15 cellular contexts compared by ENCODE assay signal in genomic region chr2:140891614-140892212, GRCh38.
DNase-seq lines count a peak whose midpoint lies in the region; ATAC-seq, FAIRE-seq and TF ChIP-seq lines count a peak whose summit lies in the region.
"Had no signal": no experiment of that assay in that cellular context is flagged by ENCODE, and none has a peak within 500 bp of the region (broad histone marks: within the 10 kb centered on the region; RNA-seq: fewer than 3 reads in every experiment).

No MANE protein-coding gene starts in this region.

- H3K4me1 ChIP-seq in HCT116 (ENCODE audit: control insufficient read depth in 1 of 2, insufficient read depth in 2 of 2, low read length in 2 of 2) (no peaks in the 10 kb centered on the region), PC-3 (ENCODE audit: insufficient read depth, low read length) (peaks cover 24% of the 10 kb centered on the region)
- H3K4me1 ChIP-seq in naive thymus-derived CD4-positive, alpha-beta T cell (ENCODE audit: control insufficient read depth in 2 of 2, insufficient read depth in 2 of 2, low read length in 2 of 2) = no peaks in the 10 kb centered on the region
- H3K4me1 ChIP-seq: BLaER1 treated with 17β-estradiol and CSF1 and Interleukin-3, amounts not matched to agents 10 nM and 100 nM had no signal

- no peaks in the 10 kb centered on the region for H3K27me3 Mint-ChIP-seq in glutamatergic neuron (ENCODE audit: unreplicated experiment)
- H3K27me3 Mint-ChIP-seq in naive thymus-derived CD4-positive, alpha-beta T cell = no peaks in the 10 kb centered on the region
- no peaks in the 10 kb centered on the region for H3K27me3 Mint-ChIP-seq in activated naive CD4-positive, alpha-beta T cell treated with anti-CD3 and anti-CD28 coated beads, Interleukin-2, amount 10 ng/mL, durations not matched to agents 7 days and 5 days

- intact Hi-C loops in HCT116 (cut with micrococcal nuclease) = no loop called here
- intact Hi-C loops in PC-3 (cut with micrococcal nuclease) = no loop called here
- intact Hi-C loops in naive thymus-derived CD4-positive, alpha-beta T cell (cut with micrococcal nuclease) = no loop called here

- H3K4me2 ChIP-seq in HCT116 (ENCODE audit: low read length) (no peak overlapping the region), PC-3 (ENCODE audit: low read length) (no peak overlapping the region)
- H3K4me2 ChIP-seq: BLaER1 treated with 17β-estradiol and CSF1 and Interleukin-3, amounts not matched to agents 10 nM and 100 nM; KMS-11 had no signal

- H3K27ac Mint-ChIP-seq in glutamatergic neuron (ENCODE audit: unreplicated experiment) = no peak overlapping the region
- H3K27ac Mint-ChIP-seq in naive thymus-derived CD4-positive, alpha-beta T cell = no peak overlapping the region
- no peak overlapping the region for H3K27ac Mint-ChIP-seq in activated naive CD4-positive, alpha-beta T cell treated with anti-CD3 and anti-CD28 coated beads, Interleukin-2, amount 10 ng/mL, durations not matched to agents 7 days and 5 days

- peak; percentile 87 for ATAC-seq in HCT116
- ATAC-seq in PC-3 = peak; percentile 38; the same call in 1 of the 2 replicates
- ATAC-seq in naive thymus-derived CD4-positive, alpha-beta T cell = no peak
- ATAC-seq: stimulated activated naive CD8-positive, alpha-beta T cell treated with anti-CD3 and anti-CD28 coated beads, Interleukin-15, Interleukin-2, amounts not matched to agents 100 U/mL and 50 U/mL, for 24 hours had no signal

- no peak for FAIRE-seq in RCC 7860 (lab: Jason Lieb, UNC)
- FAIRE-seq: H54, islet of Langerhans had no signal

- H3K4me1 Mint-ChIP-seq in glutamatergic neuron (ENCODE audit: low read depth, unreplicated experiment) = no peaks in the 10 kb centered on the region
- H3K4me1 Mint-ChIP-seq in naive thymus-derived CD4-positive, alpha-beta T cell = peaks cover 0 to 3% (median 0%) of the 10 kb centered on the region in 7 donors
- H3K4me1 Mint-ChIP-seq in activated naive CD4-positive, alpha-beta T cell treated with anti-CD3 and anti-CD28 coated beads, Interleukin-2, amount 10 ng/mL, durations not matched to agents 7 days and 5 days = no peaks in the 10 kb centered on the region

- no peaks in the 10 kb centered on the region for H3K79me2 ChIP-seq in HCT116 (ENCODE audit: insufficient read depth, low read length)
- H3K79me2 ChIP-seq in PC-3 (ENCODE audit: low read length) = no peaks in the 10 kb centered on the region

- H3K36me3 Mint-ChIP-seq in glutamatergic neuron (ENCODE audit: unreplicated experiment) = peaks cover 4% of the 10 kb centered on the region
- no peaks in the 10 kb centered on the region for H3K36me3 Mint-ChIP-seq in naive thymus-derived CD4-positive, alpha-beta T cell
- no peaks in the 10 kb centered on the region for H3K36me3 Mint-ChIP-seq in activated naive CD4-positive, alpha-beta T cell treated with anti-CD3 and anti-CD28 coated beads, Interleukin-2, amount 10 ng/mL, durations not matched to agents 7 days and 5 days

- H3K9ac ChIP-seq in HCT116 (ENCODE audit: low read length) (no peak overlapping the region), PC-3 (ENCODE audit: low read length) (no peak overlapping the region)
- H3K9ac ChIP-seq: BLaER1 treated with 17β-estradiol and CSF1 and Interleukin-3, amounts not matched to agents 10 nM and 100 nM; KMS-11 had no signal

- peaks cover 7% of the 10 kb centered on the region for H3F3A ChIP-seq in PC-3 (ENCODE audit: low read length, unreplicated experiment)

- TF ChIP-seq RAD21 in HCT116 (IDR thresholded peaks at IDR 0.05; ENCODE audit: low read depth) = no peak

- RAD21 ChIA-PET in HCT116 (lab: Charles Lee; ENCODE audit: low non-redundant PET in 1 of 2, low total read pairs in 2 of 2, uncharacterized antibody in 2 of 2, unreplicated experiment in 2 of 2) = no interaction called here

- no peak overlapping the region for H3K27ac ChIP-seq in HCT116 (ENCODE audit: low read depth, low read length)
- no peak overlapping the region for H3K27ac ChIP-seq in PC-3 (ENCODE audit: low read length)
- no peak overlapping the region for H3K27ac ChIP-seq in naive thymus-derived CD4-positive, alpha-beta T cell (ENCODE audit: low read depth, low read length)
- H3K27ac ChIP-seq: BLaER1 treated with 17β-estradiol and CSF1 and Interleukin-3, amounts not matched to agents 10 nM and 100 nM; KMS-11 had no signal

- BruUV-seq in HCT116 (replicated peaks; lab: Mats Ljungman, UMichigan) (no TSS peak), PC-3 (replicated peaks; lab: Mats Ljungman, UMichigan) (no TSS peak)

- CTCF ChIA-PET in HCT116 (lab: Charles Lee) = no interaction called here
- CTCF ChIA-PET in PC-3 (lab: Charles Lee) = no interaction called here
- CTCF ChIA-PET in naive thymus-derived CD4-positive, alpha-beta T cell (lab: Charles Lee) = no interaction called here
- CTCF ChIA-PET in activated naive CD4-positive, alpha-beta T cell treated with anti-CD3 and anti-CD28 coated beads, Interleukin-2, amount 10 ng/mL, durations not matched to agents 7 days and 5 days (lab: Charles Lee) = no interaction called here

- H3K4me3 Mint-ChIP-seq in glutamatergic neuron (ENCODE audit: unreplicated experiment) = no peak overlapping the region
- no peak overlapping the region for H3K4me3 Mint-ChIP-seq in naive thymus-derived CD4-positive, alpha-beta T cell
- no peak overlapping the region for H3K4me3 Mint-ChIP-seq in activated naive CD4-positive, alpha-beta T cell treated with anti-CD3 and anti-CD28 coated beads, Interleukin-2, amount 10 ng/mL, durations not matched to agents 7 days and 5 days

- DNase-seq in GM06990 (ENCODE audit: extremely low read depth, insufficient read length) (no peak), HCT116 (ENCODE audit: low read depth, low spot score) (no peak), PC-3 (peak; percentile 12), glutamatergic neuron (no peak), RCC 7860 (ENCODE audit: low spot score) (no peak)
- no peak for DNase-seq in effector CD8-positive, alpha-beta T cell (lab: John Stamatoyannopoulos, UW)
- DNase-seq in naive thymus-derived CD4-positive, alpha-beta T cell = no peak
- DNase-seq in activated naive CD4-positive, alpha-beta T cell treated with anti-CD3 and anti-CD28 coated beads, Interleukin-2, amount 10 ng/mL, durations not matched to agents 7 days and 5 days = no peak
- DNase-seq: activated naive CD4-positive, alpha-beta T cell treated with anti-CD3 and anti-CD28 coated beads, Interleukin-2, amount 50 U/mL, for 16 hours; stimulated activated CD4-positive, alpha-beta T cell treated with anti-CD3 and anti-CD28 coated beads, Interleukin-4, amount 100 ng/mL, for 4 hours; stimulated activated naive CD8-positive, alpha-beta T cell treated with anti-CD3 and anti-CD28 coated beads, Interleukin-15, Interleukin-2, amounts not matched to agents 100 U/mL and 50 U/mL, for 24 hours had no signal

- H2AFZ ChIP-seq in HCT116 (ENCODE audit: low read depth, low read length, poor library complexity, severe bottlenecking) = no peak overlapping the region
- no peak overlapping the region for H2AFZ ChIP-seq in PC-3 (ENCODE audit: low read length)

- TF ChIP-seq POLR2A in HCT116 (IDR thresholded peaks at IDR 0.05; ENCODE audit: borderline replicate concordance, extremely low read depth, insufficient read depth, insufficient read length) = no peak

- H3K9me3 ChIP-seq in HCT116 (ENCODE audit: control insufficient read depth in 1 of 2, insufficient read depth in 1 of 2, low read depth in 1 of 2, low read length in 2 of 2) (no peaks in the 10 kb centered on the region), PC-3 (ENCODE audit: low read length) (no peaks in the 10 kb centered on the region)
- H3K9me3 ChIP-seq in naive thymus-derived CD4-positive, alpha-beta T cell (ENCODE audit: control insufficient read depth in 2 of 3, low read length in 3 of 3) = no peaks in the 10 kb centered on the region
- H3K9me3 ChIP-seq: BLaER1 treated with 17β-estradiol and CSF1 and Interleukin-3, amounts not matched to agents 10 nM and 100 nM had no signal

- H4K20me1 ChIP-seq in HCT116 (ENCODE audit: insufficient read depth) (no peaks in the 10 kb centered on the region), PC-3 (ENCODE audit: low read length) (no peaks in the 10 kb centered on the region)
- H4K20me1 ChIP-seq: BLaER1 treated with 17β-estradiol and CSF1 and Interleukin-3, amounts not matched to agents 10 nM and 100 nM had no signal

- TF ChIP-seq CTCF in GM06990 (IDR thresholded peaks at IDR 0.05; ENCODE audit: insufficient read depth, low read length, poor library complexity, severe bottlenecking) (peak; percentile 15), HCT116 (IDR thresholded peaks at IDR 0.05 in 2 of 3, conservative IDR thresholded peaks at IDR 0.05 in 1 of 3; ENCODE audit: borderline replicate concordance in 1 of 3, insufficient read depth in 1 of 3, low read depth in 2 of 3, low read length in 2 of 3) (peak in 2 of 3 experiments; percentile 44 to 48; a peak in 4 of 6 replicates), PC-3 (conservative IDR thresholded peaks at IDR 0.05; ENCODE audit: low read depth, low read length) (peak; percentile 52; the same call in 1 of the 2 replicates), glutamatergic neuron (IDR thresholded peaks at IDR 0.05; ENCODE audit: partially characterized antibody, unreplicated experiment) (peak; percentile 39)

- H3K4me3 ChIP-seq in GM06990 (replicated peaks; ENCODE audit: low read depth, low read length) (no peak overlapping the region), HCT116 (replicated peaks in 1 of 2; ENCODE audit: low read depth in 1 of 2, low read length in 2 of 2) (no peak overlapping the region), PC-3 (ENCODE audit: low read length) (no peak overlapping the region)
- no peak overlapping the region for H3K4me3 ChIP-seq in naive thymus-derived CD4-positive, alpha-beta T cell (ENCODE audit: low read length)
- H3K4me3 ChIP-seq: BLaER1 treated with 17β-estradiol and CSF1 and Interleukin-3, amounts not matched to agents 10 nM and 100 nM had no signal

- POLR2A ChIA-PET in HCT116 (lab: Charles Lee) = no interaction called here
- POLR2A ChIA-PET in PC-3 (lab: Charles Lee; ENCODE audit: unreplicated experiment) = interaction anchor here (0.6 kb wide), 1 partner anchor 28 kb away, joined by 3 read pairs; no protein-coding TSS in a partner anchor
- POLR2A ChIA-PET in naive thymus-derived CD4-positive, alpha-beta T cell (lab: Charles Lee) = no interaction called here

- H3K36me3 ChIP-seq in GM06990 (ENCODE audit: control insufficient read depth, insufficient read depth, low read length) (no peaks in the 10 kb centered on the region), HCT116 (ENCODE audit: control insufficient read depth in 1 of 2, insufficient read depth in 2 of 2, low read length in 2 of 2) (no peaks in the 10 kb centered on the region), PC-3 (ENCODE audit: low read depth, low read length) (no peaks in the 10 kb centered on the region)
- no peaks in the 10 kb centered on the region for H3K36me3 ChIP-seq in naive thymus-derived CD4-positive, alpha-beta T cell (ENCODE audit: control insufficient read depth in 2 of 3, insufficient read depth in 3 of 3, low read length in 3 of 3)
- H3K36me3 ChIP-seq: BLaER1 treated with 17β-estradiol and CSF1 and Interleukin-3, amounts not matched to agents 10 nM and 100 nM had no signal

- H3K9me2 ChIP-seq in HCT116 (ENCODE audit: insufficient read depth) (no peaks in the 10 kb centered on the region), PC-3 (replicated peaks; ENCODE audit: low read length) (no peaks in the 10 kb centered on the region)

- H3K27me3 ChIP-seq in GM06990 (replicated peaks; ENCODE audit: control insufficient read depth, insufficient read depth, low read length) (no peaks in the 10 kb centered on the region), HCT116 (ENCODE audit: insufficient read depth, low read length) (no peaks in the 10 kb centered on the region), PC-3 (ENCODE audit: low read length) (no peaks in the 10 kb centered on the region)
- no peaks in the 10 kb centered on the region for H3K27me3 ChIP-seq in naive thymus-derived CD4-positive, alpha-beta T cell (ENCODE audit: control insufficient read depth in 2 of 2, insufficient read depth in 2 of 2, low read length in 2 of 2)
- H3K27me3 ChIP-seq: BLaER1 treated with 17β-estradiol and CSF1 and Interleukin-3, amounts not matched to agents 10 nM and 100 nM had no signal

- no peaks in the 10 kb centered on the region for H3K9me3 Mint-ChIP-seq in glutamatergic neuron (ENCODE audit: unreplicated experiment)
- H3K9me3 Mint-ChIP-seq in naive thymus-derived CD4-positive, alpha-beta T cell = peaks cover 1 to 27% (median 10%) of the 10 kb centered on the region in 11 donors
- peaks cover 10% of the 10 kb centered on the region for H3K9me3 Mint-ChIP-seq in activated naive CD4-positive, alpha-beta T cell treated with anti-CD3 and anti-CD28 coated beads, Interleukin-2, amount 10 ng/mL, durations not matched to agents 7 days and 5 days
